15 cellular contexts compared by ENCODE assay signal in the genomic region with DNA sequence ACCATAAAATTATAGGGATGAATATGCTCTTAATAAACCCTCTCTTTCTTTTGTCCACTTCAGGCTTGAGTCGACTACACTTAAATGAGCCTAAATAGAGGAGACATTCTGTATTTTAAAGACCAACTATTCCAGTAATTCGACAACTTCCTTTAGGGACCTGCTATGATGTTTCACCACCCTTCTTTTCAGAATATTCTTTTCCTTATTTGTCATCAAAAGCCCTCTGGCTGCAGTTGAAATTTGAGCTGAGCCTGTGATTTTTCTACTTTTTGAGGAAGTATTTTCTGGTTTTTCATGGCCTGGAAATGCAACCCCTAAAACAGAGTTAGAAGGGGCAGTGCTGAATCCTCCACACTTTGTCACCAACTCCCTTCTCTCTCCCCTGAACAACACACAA.
"Had no signal": no experiment of that assay in that cellular context is flagged by ENCODE, and none has a peak within 500 bp of the region (broad histone marks: within the 10 kb centered on the region; RNA-seq: fewer than 3 reads in every experiment).

No MANE protein-coding gene starts in this region.

- H3K9ac ChIP-seq: parathyroid adenoma had no signal

- H3K36me3 ChIP-seq: breast epithelium, stomach, thoracic aorta had no signal

- H3K4me1 ChIP-seq: breast epithelium, parathyroid adenoma, stomach had no signal

- H2AFZ ChIP-seq: parathyroid adenoma had no signal

- DNase-seq: activated naive CD4-positive, alpha-beta T cell treated with anti-CD3 and anti-CD28 coated beads, Interleukin-2, amount 50 U/mL, for 16 hours; activated T-cell treated with anti-CD3 and anti-CD28 coated beads, Interleukin-2, amount 50 U/mL, for 1 hour; amniotic stem cell; dorsolateral prefrontal cortex; glutamatergic neuron; mammary epithelial cell; retina; stomach had no signal

- FAIRE-seq: endometrium, islet of Langerhans had no signal

- H3K27me3 ChIP-seq: breast epithelium, stomach had no signal

- H3K79me2 ChIP-seq: parathyroid adenoma had no signal

- ATAC-seq: esophagus mucosa had no signal

- H3K4me3 ChIP-seq: breast epithelium, dorsolateral prefrontal cortex, skin epidermis, stomach, thoracic aorta had no signal

- H3K9me3 ChIP-seq: breast epithelium, stomach, thoracic aorta had no signal

- H3K27ac ChIP-seq: breast epithelium, dorsolateral prefrontal cortex, parathyroid adenoma, skin epidermis, stomach, thoracic aorta had no signal
